8 cellular contexts compared by ENCODE assay signal in genomic region chr6:36682328-36683144, GRCh38. TPM values are rescaled to one million over a fixed set of nuclear protein-coding genes. Genes with fewer than 3 reads are reported as not detected.
DNase-seq lines count a peak whose midpoint lies in the region; ATAC-seq and TF ChIP-seq lines count a peak whose summit lies in the region.

No MANE protein-coding gene starts in this region.

- peak overlapping the region; percentile 68 to 97 for H3K27ac Mint-ChIP-seq in natural killer cell treated with Interleukin-12 subunit alpha and Interleukin-12 subunit beta and Interleukin-15 and Interleukin-18, amount 100 ng/mL, for 72 hours
- no peak overlapping the region for H3K27ac Mint-ChIP-seq in natural killer cell
- peak overlapping the region; percentile 95 for H3K27ac Mint-ChIP-seq in activated B cell treated with CpG ODN at 0.5 μM for 24 hours
- no peak overlapping the region for H3K27ac Mint-ChIP-seq in progenitor cell of endocrine pancreas

- no peak for ATAC-seq in natural killer cell treated with Interleukin-12 subunit alpha and Interleukin-12 subunit beta and Interleukin-15 and Interleukin-18, amount 100 ng/mL, for 72 hours
- ATAC-seq in natural killer cell (no peak), activated B cell treated with CpG ODN at 0.5 μM for 24 hours (ENCODE audit: low read depth) (peak; percentile 49)

- H3K4me3 Mint-ChIP-seq in natural killer cell treated with Interleukin-12 subunit alpha and Interleukin-12 subunit beta and Interleukin-15 and Interleukin-18, amount 100 ng/mL, for 72 hours: peak overlapping the region; percentile 73
- H3K4me3 Mint-ChIP-seq in natural killer cell (no peak overlapping the region), activated B cell treated with CpG ODN at 0.5 μM for 24 hours (peak overlapping the region; percentile 77), progenitor cell of endocrine pancreas (ENCODE audit: low read depth) (no peak overlapping the region)

- CTCF ChIA-PET in activated B cell treated with CpG ODN at 0.5 μM for 24 hours (lab: Charles Lee): interaction anchor here (0.8 to 5.1 kb wide), 12 partner anchors 42 to 528 kb away, joined by 3 to 44 read pairs (median 4); no protein-coding TSS in a partner anchor

- H3K27ac ChIP-seq in duodenal mucosa (ENCODE audit: low read depth, low read length) (peak overlapping the region; percentile 43), neutrophil (peak overlapping the region; percentile 53)

- no peak for TF ChIP-seq CTCF in natural killer cell (IDR thresholded peaks at IDR 0.05)
- no peak for TF ChIP-seq CTCF in activated B cell treated with CpG ODN at 0.5 μM for 24 hours (IDR thresholded peaks at IDR 0.05)
- TF ChIP-seq CTCF in neutrophil (IDR thresholded peaks at IDR 0.05): peak; percentile 13
- no peak for TF ChIP-seq CTCF in progenitor cell of endocrine pancreas (IDR thresholded peaks at IDR 0.05; ENCODE audit: unreplicated experiment)

- no peaks in the 10 kb centered on the region for H3K9me3 ChIP-seq in duodenal mucosa (ENCODE audit: control insufficient read depth in 1 of 2, low read length in 2 of 2)
- no peaks in the 10 kb centered on the region for H3K9me3 ChIP-seq in neutrophil

- H3K36me3 ChIP-seq in duodenal mucosa (ENCODE audit: control insufficient read depth in 1 of 2, insufficient read depth in 2 of 2, low read length in 2 of 2): peaks cover 29 to 43% of the 10 kb centered on the region in 2 donors
- no peaks in the 10 kb centered on the region for H3K36me3 ChIP-seq in neutrophil

- no peak for DNase-seq in natural killer cell treated with Interleukin-12 subunit alpha and Interleukin-12 subunit beta and Interleukin-15 and Interleukin-18, amount 100 ng/mL, for 72 hours (ENCODE audit: low spot score)
- DNase-seq in natural killer cell (no peak), NCI-H146 treated with DMSO at 0.1 percent for 48 hours (lab: John Stamatoyannopoulos, UW; ENCODE audit: unreplicated experiment) (peak; percentile 18), activated B cell treated with CpG ODN at 0.5 μM for 24 hours (peak; percentile 72), progenitor cell of endocrine pancreas (ENCODE audit: low spot score, unreplicated experiment) (no peak), kidney glomerular epithelial cell (lab: John Stamatoyannopoulos, UW) (no peak)

- H3K4me1 ChIP-seq in duodenal mucosa (ENCODE audit: control insufficient read depth in 1 of 2, insufficient read depth in 2 of 2, low read length in 2 of 2) (peaks cover 33 to 40% of the 10 kb centered on the region in 2 donors), neutrophil (ENCODE audit: control insufficient read depth in 1 of 2, insufficient read depth in 1 of 2, low read depth in 1 of 2, low read length in 1 of 2) (peaks cover 58 to 62% of the 10 kb centered on the region in 2 experiments)

- POLR2A ChIA-PET in activated B cell treated with CpG ODN at 0.5 μM for 24 hours (lab: Charles Lee): interaction anchor here (0.6 to 8.4 kb wide), 12 partner anchors 9 to 280 kb away, joined by 3 to 226 read pairs (median 6); partner anchors contain the start of genes RAB44 and SRSF3

- H3K36me3 Mint-ChIP-seq in natural killer cell treated with Interleukin-12 subunit alpha and Interleukin-12 subunit beta and Interleukin-15 and Interleukin-18, amount 100 ng/mL, for 72 hours: peaks cover 16% of the 10 kb centered on the region
- H3K36me3 Mint-ChIP-seq in natural killer cell (no peaks in the 10 kb centered on the region), activated B cell treated with CpG ODN at 0.5 μM for 24 hours (ENCODE audit: low read depth) (peaks cover 54% of the 10 kb centered on the region), progenitor cell of endocrine pancreas (ENCODE audit: insufficient read depth) (peaks cover 1% of the 10 kb centered on the region)

- H3K27me3 ChIP-seq in duodenal mucosa (ENCODE audit: control insufficient read depth in 1 of 2, insufficient read depth in 2 of 2, low read length in 2 of 2): no peaks in the 10 kb centered on the region
- peaks cover 30% of the 10 kb centered on the region for H3K27me3 ChIP-seq in neutrophil

- H3K27me3 Mint-ChIP-seq in natural killer cell treated with Interleukin-12 subunit alpha and Interleukin-12 subunit beta and Interleukin-15 and Interleukin-18, amount 100 ng/mL, for 72 hours: no peaks in the 10 kb centered on the region
- H3K27me3 Mint-ChIP-seq in natural killer cell (ENCODE audit: low read depth in 2 of 2): peaks cover 0 to 5% of the 10 kb centered on the region in 2 donors
- no peaks in the 10 kb centered on the region for H3K27me3 Mint-ChIP-seq in activated B cell treated with CpG ODN at 0.5 μM for 24 hours
- H3K27me3 Mint-ChIP-seq in progenitor cell of endocrine pancreas: peaks cover 41% of the 10 kb centered on the region

- no peaks in the 10 kb centered on the region for H3K9me3 Mint-ChIP-seq in natural killer cell treated with Interleukin-12 subunit alpha and Interleukin-12 subunit beta and Interleukin-15 and Interleukin-18, amount 100 ng/mL, for 72 hours
- H3K9me3 Mint-ChIP-seq in natural killer cell (no peaks in the 10 kb centered on the region), activated B cell treated with CpG ODN at 0.5 μM for 24 hours (no peaks in the 10 kb centered on the region), progenitor cell of endocrine pancreas (ENCODE audit: low read depth) (no peaks in the 10 kb centered on the region)

- H3K9ac ChIP-seq in duodenal mucosa (ENCODE audit: low read depth in 1 of 2, low read length in 2 of 2): peak overlapping the region; percentile 16 to 48

- intact Hi-C loops in natural killer cell (cut with micrococcal nuclease) (loop anchor here (10.0 kb wide), 1 partner anchor 148 kb away; no protein-coding TSS in a partner anchor), activated B cell treated with CpG ODN at 0.5 μM for 24 hours (cut with micrococcal nuclease) (loop anchor here (1.0 to 5.0 kb wide), 3 partner anchors 10 to 368 kb away; partner anchors contain the start of gene C6orf89)

- peak overlapping the region; percentile 18 to 23 for H3K4me3 ChIP-seq in duodenal mucosa (ENCODE audit: low read depth in 1 of 2, low read length in 2 of 2)
- no peak overlapping the region for H3K4me3 ChIP-seq in neutrophil (ENCODE audit: low read depth in 1 of 2, low read length in 1 of 2)

- H3K4me1 Mint-ChIP-seq in natural killer cell treated with Interleukin-12 subunit alpha and Interleukin-12 subunit beta and Interleukin-15 and Interleukin-18, amount 100 ng/mL, for 72 hours (ENCODE audit: low read depth in 2 of 2): peaks cover 27 to 34% of the 10 kb centered on the region in 2 donors
- H3K4me1 Mint-ChIP-seq in natural killer cell (peaks cover 24 to 29% of the 10 kb centered on the region in 2 donors), activated B cell treated with CpG ODN at 0.5 μM for 24 hours (peaks cover 80% of the 10 kb centered on the region), progenitor cell of endocrine pancreas (ENCODE audit: low read depth) (peaks cover 21% of the 10 kb centered on the region)

RNA-seq across cellular contexts. Expression of gene CDKN1A, which starts 4.0 kb away (rescaled TPM):
- 100 to 1,000 TPM; 176 to 617 TPM for total RNA-seq in natural killer cell treated with Interleukin-12 subunit alpha and Interleukin-12 subunit beta and Interleukin-15 and Interleukin-18, amount 100 ng/mL, for 72 hours
- total RNA-seq in natural killer cell (10 to 100 TPM; 19.1 to 40.7 (median 25.4) TPM), activated B cell treated with CpG ODN at 0.5 μM for 24 hours (46.9 and 50.4 TPM in 2 replicates), progenitor cell of endocrine pancreas (12.4 and 24.5 TPM in 2 replicates)

RNA-seq across cellular contexts. Expression of gene RAB44, which starts 15.1 kb away (rescaled TPM):
- 1 to 10 TPM; 4.1 to 7.9 TPM for total RNA-seq in natural killer cell treated with Interleukin-12 subunit alpha and Interleukin-12 subunit beta and Interleukin-15 and Interleukin-18, amount 100 ng/mL, for 72 hours
- total RNA-seq in natural killer cell (10 to 100 TPM in 1 of 3 donors, under 1 TPM in 2; 0.09 to 12.9 (median 0.70) TPM), activated B cell treated with CpG ODN at 0.5 μM for 24 hours (0.20 TPM in 1 of 2 replicates, not detected in the other), progenitor cell of endocrine pancreas (not detected in 2 replicates)

Comparison
In these comparisons a context has a peak if more than half of its experiments do, and no peak if none do; other contexts are left out.
1. H3K27ac Mint-ChIP-seq: peak in natural killer cell treated with Interleukin-12 subunit alpha and Interleukin-12 subunit beta and Interleukin-15 and Interleukin-18, amount 100 ng/mL, for 72 hours (2 of 2) and activated B cell treated with CpG ODN at 0.5 μM for 24 hours (single experiment); none in natural killer cell (0 of 2) and progenitor cell of endocrine pancreas (single experiment).
2. H3K4me3 Mint-ChIP-seq: peak in natural killer cell treated with Interleukin-12 subunit alpha and Interleukin-12 subunit beta and Interleukin-15 and Interleukin-18, amount 100 ng/mL, for 72 hours (single experiment) and activated B cell treated with CpG ODN at 0.5 μM for 24 hours (single experiment); none in natural killer cell (single experiment) and progenitor cell of endocrine pancreas (single experiment).
3. DNase-seq: peak in NCI-H146 treated with DMSO at 0.1 percent for 48 hours (single experiment) and activated B cell treated with CpG ODN at 0.5 μM for 24 hours (single experiment); none in natural killer cell treated with Interleukin-12 subunit alpha and Interleukin-12 subunit beta and Interleukin-15 and Interleukin-18, amount 100 ng/mL, for 72 hours (single experiment), natural killer cell (single experiment), progenitor cell of endocrine pancreas (single experiment) and kidney glomerular epithelial cell (single experiment).
4. H3K4me3 ChIP-seq: peak in duodenal mucosa (2 of 2); none in neutrophil (0 of 2).